Comparison of ENCODE assay signal across 1 cellular context in genomic region chrX:133698298-133698697, GRCh38.
TF ChIP-seq lines count a peak whose summit lies in the region.

No MANE protein-coding gene starts in this region.

TF ChIP-seq in HEK293, 187 proteins besides CTCF, POLR2A, EP300 and RAD21 (continued from another document):
- TF ChIP-seq PATZ1 (tag by site-specific recombination; IDR thresholded peaks at IDR 0.05) = no peak
- no peak for TF ChIP-seq ZNF18 (tag by site-specific recombination; IDR thresholded peaks at IDR 0.05)
- no peak for TF ChIP-seq PRDM10 (tag by site-specific recombination; IDR thresholded peaks at IDR 0.05)
- no peak for TF ChIP-seq ZNF239 (tag by site-specific recombination; IDR thresholded peaks at IDR 0.05)
TF ChIP-seq in HEK293: peak in this region for 3.
